Comparison of ENCODE assay signal across 22 cellular contexts in the genomic region with DNA sequence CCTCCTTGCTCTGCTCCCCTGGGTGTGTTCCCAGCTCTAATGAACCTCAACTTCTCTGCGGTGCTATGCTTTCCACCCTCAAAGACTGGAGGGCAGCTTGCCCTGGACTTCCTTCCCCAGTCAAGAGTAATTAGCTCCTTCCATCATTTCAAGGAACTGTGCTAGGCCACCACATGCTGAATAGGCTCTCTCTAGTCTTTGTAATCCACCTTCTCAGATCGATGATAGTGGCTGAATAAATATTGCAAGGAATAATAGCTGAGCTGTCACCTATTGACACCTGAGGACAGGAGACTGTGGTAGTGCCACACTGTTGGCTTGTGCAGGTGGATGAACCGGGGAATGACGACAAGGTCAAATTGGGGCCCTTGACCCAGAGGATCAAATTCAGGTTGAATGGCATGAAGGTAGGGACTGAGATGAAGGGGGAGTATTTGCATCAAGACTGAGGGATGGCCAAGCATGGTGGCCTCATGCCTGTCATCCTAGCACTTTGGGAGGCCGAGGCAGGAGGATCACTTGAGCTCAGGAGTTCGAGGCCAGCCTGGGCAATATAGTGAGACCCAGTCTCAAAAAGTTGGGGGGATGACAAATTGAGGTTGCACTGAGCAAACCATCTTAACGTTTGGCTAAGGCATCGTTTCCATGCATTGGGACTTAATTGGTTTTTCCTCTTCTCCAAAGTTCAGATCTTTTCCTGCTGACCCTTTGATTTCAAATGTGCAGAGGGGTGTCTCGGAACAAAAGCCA. TPM values are rescaled to one million over a fixed set of nuclear protein-coding genes. Genes with fewer than 3 reads are reported as not detected.
DNase-seq lines count a peak whose midpoint lies in the region; ATAC-seq and TF ChIP-seq lines count a peak whose summit lies in the region.
"Had no signal": no experiment of that assay in that cellular context is flagged by ENCODE, and none has a peak within 500 bp of the region (broad histone marks: within the 10 kb centered on the region; RNA-seq: fewer than 3 reads in every experiment).

No MANE protein-coding gene starts in this region.

- H3K27me3 ChIP-seq in CD8-positive, alpha-beta T cell (ENCODE audit: insufficient read depth, low read length) = no peaks in the 10 kb centered on the region
- H3K27me3 ChIP-seq: BLaER1 treated with 17β-estradiol and CSF1 and Interleukin-3, amounts not matched to agents 10 nM and 100 nM; SJSA1 had no signal

- ATAC-seq in CD8-positive, alpha-beta T cell = no peak
- ATAC-seq: GM12878 had no signal

- H3K36me3 Mint-ChIP-seq in CD8-positive, alpha-beta T cell = peaks cover 77% of the 10 kb centered on the region
- H3K36me3 Mint-ChIP-seq in brain (peaks cover 51% of the 10 kb centered on the region), nephron progenitor cell (ENCODE audit: low read depth) (peaks cover 48% of the 10 kb centered on the region)

- no peaks in the 10 kb centered on the region for H3K27me3 Mint-ChIP-seq in CD8-positive, alpha-beta T cell (ENCODE audit: low read depth)
- no peaks in the 10 kb centered on the region for H3K27me3 Mint-ChIP-seq in brain
- no peaks in the 10 kb centered on the region for H3K27me3 Mint-ChIP-seq in nephron progenitor cell (ENCODE audit: low read depth, poor library complexity)
- H3K27me3 Mint-ChIP-seq: CD4-positive, alpha-beta memory T cell had no signal

- DNase-seq in activated CD8-positive, alpha-beta memory T cell treated with anti-CD3 and anti-CD28 coated beads for 24 hours = peak; percentile 21
- no peak for DNase-seq in activated CD8-positive, alpha-beta memory T cell treated with anti-CD3 and anti-CD28 coated beads, Interleukin-2, amount 50 U/mL, for 4 hours
- no peak for DNase-seq in CD8-positive, alpha-beta T cell
- DNase-seq in nephron progenitor cell (no peak), iPS-NIHi11 (ENCODE audit: low spot score) (no peak), SHP77 treated with DMSO at 0.1 percent for 48 hours (lab: John Stamatoyannopoulos, UW) (no peak)
- DNase-seq: 8988T; CD4-positive, alpha-beta memory T cell; DND-41; GOT3; IMR-90; MV-4-11; NCI-H1694; NCI-H2081 treated with DMSO at 0.1 percent for 48 hours; NCI-H2171 treated with DMSO at 0.1 percent for 48 hours; NCI-H526; OCI-M1 had no signal

- no peaks in the 10 kb centered on the region for H3K9me3 ChIP-seq in CD8-positive, alpha-beta T cell (ENCODE audit: low read length)
- H3K9me3 ChIP-seq: BLaER1 treated with 17β-estradiol and CSF1 and Interleukin-3, amounts not matched to agents 10 nM and 100 nM; SJSA1 had no signal

- H3K36me3 ChIP-seq in CD8-positive, alpha-beta T cell (ENCODE audit: insufficient read depth, low read length) = peaks cover 25% of the 10 kb centered on the region

- H3K27ac ChIP-seq in CD8-positive, alpha-beta T cell (ENCODE audit: low read depth, low read length) = no peak overlapping the region
- H3K27ac ChIP-seq: BLaER1 treated with 17β-estradiol and CSF1 and Interleukin-3, amounts not matched to agents 10 nM and 100 nM; SJSA1 had no signal

- no peaks in the 10 kb centered on the region for H3K4me1 ChIP-seq in CD8-positive, alpha-beta T cell (ENCODE audit: insufficient read depth, low read length)
- H3K4me1 ChIP-seq: BLaER1 treated with 17β-estradiol and CSF1 and Interleukin-3, amounts not matched to agents 10 nM and 100 nM; SJSA1 had no signal

- H3K9me3 Mint-ChIP-seq in CD8-positive, alpha-beta T cell = no peaks in the 10 kb centered on the region
- H3K9me3 Mint-ChIP-seq in brain (no peaks in the 10 kb centered on the region), nephron progenitor cell (no peaks in the 10 kb centered on the region)

- no peaks in the 10 kb centered on the region for H3K4me1 Mint-ChIP-seq in CD8-positive, alpha-beta T cell (ENCODE audit: low read depth)
- H3K4me1 Mint-ChIP-seq in brain (no peaks in the 10 kb centered on the region), nephron progenitor cell (no peaks in the 10 kb centered on the region)
- H3K4me1 Mint-ChIP-seq: CD4-positive, alpha-beta memory T cell had no signal

- TF ChIP-seq CTCF in CD8-positive, alpha-beta T cell (IDR thresholded peaks at IDR 0.05) = no peak
- TF ChIP-seq CTCF in brain (conservative IDR thresholded peaks at IDR 0.05) = no peak
- TF ChIP-seq CTCF in nephron progenitor cell (IDR thresholded peaks at IDR 0.05) = no peak

- H3K27ac Mint-ChIP-seq in CD8-positive, alpha-beta T cell = peak overlapping the region; percentile 9
- H3K27ac Mint-ChIP-seq in brain (peak overlapping the region in 4 of 5 experiments; percentile 19 to 86 (median 58)), nephron progenitor cell (peak overlapping the region; percentile 65)

- CTCF ChIA-PET in CD8-positive, alpha-beta T cell (lab: Charles Lee) = no interaction called here

- no peak overlapping the region for H3K4me3 Mint-ChIP-seq in CD8-positive, alpha-beta T cell
- no peak overlapping the region for H3K4me3 Mint-ChIP-seq in brain
- H3K4me3 Mint-ChIP-seq in nephron progenitor cell = no peak overlapping the region
- H3K4me3 Mint-ChIP-seq: CD4-positive, alpha-beta memory T cell had no signal

- intact Hi-C loops in CD8-positive, alpha-beta T cell (cut with DNase I, micrococcal nuclease) = no loop called here

- no peak overlapping the region for H3K4me3 ChIP-seq in CD8-positive, alpha-beta T cell (ENCODE audit: low read depth, low read length)
- H3K4me3 ChIP-seq: BLaER1 treated with 17β-estradiol and CSF1 and Interleukin-3, amounts not matched to agents 10 nM and 100 nM; GM12878; SJSA1 had no signal

- POLR2A ChIA-PET in CD8-positive, alpha-beta T cell (lab: Charles Lee) = interaction anchor here (0.9 kb wide), 1 partner anchor 11 kb away, joined by 3 read pairs; no protein-coding TSS in a partner anchor

RNA-seq across cellular contexts. Expression of a gene that starts 18.8 kb away (rescaled TPM):
- 1 to 10 TPM in 1 of 2 experiments, under 1 TPM in 1; 0.72 to 1.3 TPM for total RNA-seq in CD8-positive, alpha-beta T cell
- polyA plus RNA-seq in brain (ENCODE audit: insufficient read depth, low read depth, low replicate concordance) = 16.1 TPM
- total RNA-seq: GM12878, M059J had no signal
- polyA plus RNA-seq: CD4-positive, alpha-beta memory T cell; IMR-90 had no signal

Comparison
In these comparisons a context has a peak if more than half of its experiments do, and no peak if none do; other contexts are left out.
1. H3K27ac Mint-ChIP-seq: peak in every context shown above with its lines; median percentile 65 in nephron progenitor cell; 58 in brain; 9 in CD8-positive, alpha-beta T cell.